In the genomic region with DNA sequence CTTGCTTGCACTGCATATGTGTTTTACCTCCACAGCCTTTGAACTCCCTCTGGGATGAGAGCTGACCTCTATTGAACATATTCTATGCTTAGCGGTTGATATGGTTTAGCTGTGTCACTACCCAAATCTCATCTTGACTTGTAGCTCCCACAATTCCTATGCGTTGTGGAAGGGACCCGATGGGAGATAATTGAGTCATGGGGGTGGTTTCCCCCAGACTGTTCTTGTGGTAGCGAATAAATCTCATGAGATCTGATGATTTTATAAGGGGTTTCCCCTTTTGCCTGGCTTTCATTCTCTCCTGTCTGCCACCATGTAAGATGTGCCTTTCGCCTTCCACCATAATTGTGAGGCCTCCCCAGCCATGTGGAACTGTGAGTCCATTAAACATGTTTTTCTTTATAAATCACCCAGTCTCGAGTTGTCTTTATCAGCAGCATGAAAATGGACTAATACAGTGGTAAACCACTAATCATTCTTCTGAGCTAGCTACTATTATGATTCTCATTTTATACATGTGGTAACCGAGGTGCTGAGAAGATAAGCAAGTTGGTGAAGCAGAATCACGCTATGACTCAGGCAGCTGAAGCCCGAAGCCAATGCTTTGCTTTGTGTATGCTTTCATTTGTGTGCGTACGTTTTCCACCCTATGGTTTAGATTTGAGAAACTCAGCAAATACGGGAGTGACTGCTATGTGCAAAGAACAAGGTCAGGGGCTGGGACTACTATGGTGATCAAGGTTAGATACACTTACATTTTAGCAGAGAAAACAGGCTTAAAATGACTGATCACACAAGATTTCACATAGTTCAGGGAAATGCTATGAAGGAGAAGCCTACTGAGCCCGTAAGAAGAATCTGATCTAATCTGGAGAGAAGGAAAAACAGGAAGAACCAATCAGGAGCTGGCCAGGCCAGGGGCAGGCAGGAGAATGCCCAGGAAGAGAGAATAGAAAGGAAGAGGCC, we compare ENCODE assay signal across 8 cellular contexts.
DNase-seq lines count a peak whose midpoint lies in the region; ATAC-seq and TF ChIP-seq lines count a peak whose summit lies in the region.

No MANE protein-coding gene starts in this region.

- H3K9me3 Mint-ChIP-seq in activated naive CD4-positive, alpha-beta T cell treated with anti-CD3 and anti-CD28 coated beads for 36 hours, result peaks cover 5% of the 10 kb centered on the region
- H3K9me3 Mint-ChIP-seq in osteocyte (ENCODE audit: unreplicated experiment), result no peaks in the 10 kb centered on the region

- no peaks in the 10 kb centered on the region for H3K27me3 ChIP-seq in heart left ventricle

- peaks cover 0 to 32% (median 11%) of the 10 kb centered on the region in 12 donors for H3K4me1 ChIP-seq in heart left ventricle

- H3K4me1 Mint-ChIP-seq in activated naive CD4-positive, alpha-beta T cell treated with anti-CD3 and anti-CD28 coated beads for 36 hours (ENCODE audit: low read depth), result peaks cover 50% of the 10 kb centered on the region
- H3K4me1 Mint-ChIP-seq in osteocyte (ENCODE audit: unreplicated experiment), result peaks cover 6% of the 10 kb centered on the region

- H3K4me3 Mint-ChIP-seq in activated naive CD4-positive, alpha-beta T cell treated with anti-CD3 and anti-CD28 coated beads for 36 hours, result peak overlapping the region; percentile 60
- no peak overlapping the region for H3K4me3 Mint-ChIP-seq in osteocyte (ENCODE audit: unreplicated experiment)

- TF ChIP-seq CTCF in heart left ventricle (IDR thresholded peaks at IDR 0.05) (no peak), osteocyte (IDR thresholded peaks at IDR 0.05) (no peak)

- H3K27me3 Mint-ChIP-seq in activated naive CD4-positive, alpha-beta T cell treated with anti-CD3 and anti-CD28 coated beads for 36 hours (ENCODE audit: low read depth), result no peaks in the 10 kb centered on the region
- no peaks in the 10 kb centered on the region for H3K27me3 Mint-ChIP-seq in osteocyte (ENCODE audit: unreplicated experiment)

- no peak for DNase-seq in heart left ventricle
- DNase-seq in cardiac septum (ENCODE audit: low spot score), result no peak
- DNase-seq in activated naive CD4-positive, alpha-beta T cell treated with anti-CD3 and anti-CD28 coated beads for 36 hours, result peak; percentile 82
- DNase-seq in osteocyte (ENCODE audit: extremely low spot score, unreplicated experiment), result no peak
- DNase-seq in HEK293T (ENCODE audit: extremely low spot score), result no peak
- no peak for DNase-seq in Kasumi-1 (lab: John Stamatoyannopoulos, UW)
- no peak for DNase-seq in NCI-H69 (lab: John Stamatoyannopoulos, UW)

- H3K27ac Mint-ChIP-seq in activated naive CD4-positive, alpha-beta T cell treated with anti-CD3 and anti-CD28 coated beads for 36 hours, result peak overlapping the region; percentile 89
- H3K27ac Mint-ChIP-seq in osteocyte (ENCODE audit: unreplicated experiment), result peak overlapping the region; percentile 33

- CTCF ChIA-PET in activated naive CD4-positive, alpha-beta T cell treated with anti-CD3 and anti-CD28 coated beads for 36 hours (lab: Charles Lee), result interaction anchor here (0.6 to 2.0 kb wide), 5 partner anchors 11 to 480 kb away, joined by 3 to 12 read pairs (median 4); no protein-coding TSS in a partner anchor
- CTCF ChIA-PET in HEK293T (lab: Yijun Ruan, JAX), result no interaction called here

- ATAC-seq in heart left ventricle, result peak in 2 of 4 donors; percentile 7 to 8
- ATAC-seq in HG03457 (IDR thresholded peaks at IDR 0.05; ENCODE audit: unreplicated experiment), result peak; percentile 98

- peaks cover 0 to 83% (median 57%) of the 10 kb centered on the region in 9 donors for H3K36me3 ChIP-seq in heart left ventricle

- H3K4me3 ChIP-seq in heart left ventricle, result no peak overlapping the region

- POLR2A ChIA-PET in HEK293T (lab: Yijun Ruan, JAX), result no interaction called here

- intact Hi-C loops in heart left ventricle (cut with DNase I), result loop anchor here in 1 of 10 donors (10.0 kb wide), 1 partner anchor 74 kb away; no protein-coding TSS in a partner anchor
- intact Hi-C loops in cardiac septum (cut with DNase I), result no loop called here
- intact Hi-C loops in activated naive CD4-positive, alpha-beta T cell treated with anti-CD3 and anti-CD28 coated beads for 36 hours (cut with micrococcal nuclease), result loop anchor here (1.0 to 5.0 kb wide), 9 partner anchors 11 to 812 kb away; partner anchors contain the start of gene FBXO5

- no peaks in the 10 kb centered on the region for H3K9me3 ChIP-seq in heart left ventricle

- WGBS in heart left ventricle, 4 donors, result 73 to 84% (median 79%) methylated on average over 13 of the region's 13 CpGs

- H3K36me3 Mint-ChIP-seq in activated naive CD4-positive, alpha-beta T cell treated with anti-CD3 and anti-CD28 coated beads for 36 hours (ENCODE audit: low read depth), result peaks cover 34% of the 10 kb centered on the region
- H3K36me3 Mint-ChIP-seq in osteocyte (ENCODE audit: unreplicated experiment), result peaks cover 41% of the 10 kb centered on the region

- TF ChIP-seq POLR2A in heart left ventricle (IDR thresholded peaks at IDR 0.05), result no peak

- peak overlapping the region in 11 of 12 donors; percentile 7 to 72 (median 52) for H3K27ac ChIP-seq in heart left ventricle

TF ChIP-seq in HEK293T, 16 proteins besides CTCF, POLR2A, EP300 and RAD21:
- TF ChIP-seq NFRKB (IDR thresholded peaks at IDR 0.05) (no peak), BHLHE40 (IDR thresholded peaks at IDR 0.05; ENCODE audit: borderline replicate concordance) (no peak), ELF4 (IDR thresholded peaks at IDR 0.05) (no peak), CTBP1 (IDR thresholded peaks at IDR 0.05; ENCODE audit: borderline replicate concordance) (no peak), TARDBP (IDR thresholded peaks at IDR 0.05) (no peak)
TF ChIP-seq in HEK293T: peak in this region for 0.
